ENCODE assay signal across 1 cellular context in genomic region chr3:30602946-30603345, GRCh38.
TF ChIP-seq lines count a peak whose summit lies in the region.

No MANE protein-coding gene starts in this region.

TF ChIP-seq in GM23338, 12 proteins besides CTCF, POLR2A, EP300 and RAD21:
- TF ChIP-seq REST (IDR thresholded peaks at IDR 0.05; ENCODE audit: unreplicated experiment) (no peak), CREB1 (CRISPR knock-in tag; IDR thresholded peaks at IDR 0.05; ENCODE audit: low read depth) (no peak), ETS1 (IDR thresholded peaks at IDR 0.05) (no peak), JUNB (IDR thresholded peaks at IDR 0.05; ENCODE audit: unreplicated experiment) (no peak), ZNF331 (CRISPR knock-in tag; IDR thresholded peaks at IDR 0.05; ENCODE audit: low read depth) (no peak), EZH2 (IDR thresholded peaks at IDR 0.05; ENCODE audit: low read depth, unreplicated experiment) (no peak), STAT1 (IDR thresholded peaks at IDR 0.05; ENCODE audit: unreplicated experiment) (no peak), ZNF114 (CRISPR knock-in tag; IDR thresholded peaks at IDR 0.05) (no peak), POLR2AphosphoS5 (IDR thresholded peaks at IDR 0.05; ENCODE audit: low read depth) (no peak), NANOG (IDR thresholded peaks at IDR 0.05; ENCODE audit: borderline replicate concordance) (no peak), EZH2phosphoT487 (IDR thresholded peaks at IDR 0.05; ENCODE audit: unreplicated experiment) (no peak)
- TF ChIP-seq, protein P1, sequence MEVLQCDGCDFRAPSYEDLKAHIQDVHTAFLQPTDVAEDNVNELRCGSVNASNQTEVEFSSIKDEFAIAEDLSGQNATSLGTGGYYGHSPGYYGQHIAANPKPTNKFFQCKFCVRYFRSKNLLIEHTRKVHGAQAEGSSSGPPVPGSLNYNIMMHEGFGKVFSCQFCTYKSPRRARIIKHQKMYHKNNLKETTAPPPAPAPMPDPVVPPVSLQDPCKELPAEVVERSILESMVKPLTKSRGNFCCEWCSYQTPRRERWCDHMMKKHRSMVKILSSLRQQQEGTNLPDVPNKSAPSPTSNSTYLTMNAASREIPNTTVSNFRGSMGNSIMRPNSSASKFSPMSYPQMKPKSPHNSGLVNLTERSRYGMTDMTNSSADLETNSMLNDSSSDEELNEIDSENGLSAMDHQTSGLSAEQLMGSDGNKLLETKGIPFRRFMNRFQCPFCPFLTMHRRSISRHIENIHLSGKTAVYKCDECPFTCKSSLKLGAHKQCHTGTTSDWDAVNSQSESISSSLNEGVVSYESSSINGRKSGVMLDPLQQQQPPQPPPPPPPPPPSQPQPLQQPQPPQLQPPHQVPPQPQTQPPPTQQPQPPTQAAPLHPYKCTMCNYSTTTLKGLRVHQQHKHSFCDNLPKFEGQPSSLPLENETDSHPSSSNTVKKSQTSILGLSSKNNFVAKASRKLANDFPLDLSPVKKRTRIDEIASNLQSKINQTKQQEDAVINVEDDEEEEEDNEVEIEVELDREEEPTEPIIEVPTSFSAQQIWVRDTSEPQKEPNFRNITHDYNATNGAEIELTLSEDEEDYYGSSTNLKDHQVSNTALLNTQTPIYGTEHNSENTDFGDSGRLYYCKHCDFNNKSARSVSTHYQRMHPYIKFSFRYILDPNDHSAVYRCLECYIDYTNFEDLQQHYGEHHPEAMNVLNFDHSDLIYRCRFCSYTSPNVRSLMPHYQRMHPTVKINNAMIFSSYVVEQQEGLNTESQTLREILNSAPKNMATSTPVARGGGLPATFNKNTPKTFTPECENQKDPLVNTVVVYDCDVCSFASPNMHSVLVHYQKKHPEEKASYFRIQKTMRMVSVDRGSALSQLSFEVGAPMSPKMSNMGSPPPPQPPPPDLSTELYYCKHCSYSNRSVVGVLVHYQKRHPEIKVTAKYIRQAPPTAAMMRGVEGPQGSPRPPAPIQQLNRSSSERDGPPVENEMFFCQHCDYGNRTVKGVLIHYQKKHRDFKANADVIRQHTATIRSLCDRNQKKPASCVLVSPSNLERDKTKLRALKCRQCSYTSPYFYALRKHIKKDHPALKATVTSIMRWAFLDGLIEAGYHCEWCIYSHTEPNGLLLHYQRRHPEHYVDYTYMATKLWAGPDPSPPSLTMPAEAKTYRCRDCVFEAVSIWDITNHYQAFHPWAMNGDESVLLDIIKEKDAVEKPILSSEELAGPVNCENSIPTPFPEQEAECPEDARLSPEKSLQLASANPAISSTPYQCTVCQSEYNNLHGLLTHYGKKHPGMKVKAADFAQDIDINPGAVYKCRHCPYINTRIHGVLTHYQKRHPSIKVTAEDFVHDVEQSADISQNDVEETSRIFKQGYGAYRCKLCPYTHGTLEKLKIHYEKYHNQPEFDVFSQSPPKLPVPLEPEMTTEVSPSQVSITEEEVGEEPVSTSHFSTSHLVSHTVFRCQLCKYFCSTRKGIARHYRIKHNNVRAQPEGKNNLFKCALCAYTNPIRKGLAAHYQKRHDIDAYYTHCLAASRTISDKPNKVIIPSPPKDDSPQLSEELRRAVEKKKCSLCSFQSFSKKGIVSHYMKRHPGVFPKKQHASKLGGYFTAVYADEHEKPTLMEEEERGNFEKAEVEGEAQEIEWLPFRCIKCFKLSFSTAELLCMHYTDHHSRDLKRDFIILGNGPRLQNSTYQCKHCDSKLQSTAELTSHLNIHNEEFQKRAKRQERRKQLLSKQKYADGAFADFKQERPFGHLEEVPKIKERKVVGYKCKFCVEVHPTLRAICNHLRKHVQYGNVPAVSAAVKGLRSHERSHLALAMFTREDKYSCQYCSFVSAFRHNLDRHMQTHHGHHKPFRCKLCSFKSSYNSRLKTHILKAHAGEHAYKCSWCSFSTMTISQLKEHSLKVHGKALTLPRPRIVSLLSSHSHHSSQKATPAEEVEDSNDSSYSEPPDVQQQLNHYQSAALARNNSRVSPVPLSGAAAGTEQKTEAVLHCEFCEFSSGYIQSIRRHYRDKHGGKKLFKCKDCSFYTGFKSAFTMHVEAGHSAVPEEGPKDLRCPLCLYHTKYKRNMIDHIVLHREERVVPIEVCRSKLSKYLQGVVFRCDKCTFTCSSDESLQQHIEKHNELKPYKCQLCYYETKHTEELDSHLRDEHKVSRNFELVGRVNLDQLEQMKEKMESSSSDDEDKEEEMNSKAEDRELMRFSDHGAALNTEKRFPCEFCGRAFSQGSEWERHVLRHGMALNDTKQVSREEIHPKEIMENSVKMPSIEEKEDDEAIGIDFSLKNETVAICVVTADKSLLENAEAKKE (CRISPR knock-in tag; IDR thresholded peaks at IDR 0.05): no peak
